25 cellular contexts compared by ENCODE assay signal in genomic region chr2:220555961-220556360, GRCh38.
A peak's percentile ranks its signal among the peaks of the same experiment; 100 is the strongest.
DNase-seq lines count a peak whose midpoint lies in the region; TF ChIP-seq lines count a peak whose summit lies in the region.
"Had no signal": no experiment of that assay in that cellular context is flagged by ENCODE, and none has a peak within 500 bp of the region (broad histone marks: within the 10 kb centered on the region; RNA-seq: fewer than 3 reads in every experiment).

No MANE protein-coding gene starts in this region.

- H3K4me3 ChIP-seq in choroid plexus epithelial cell (ENCODE audit: low read depth, low read length) (no peak overlapping the region), ovary (no peak overlapping the region), stomach (no peak overlapping the region)
- H3K4me3 ChIP-seq: coronary artery, esophagus squamous epithelium, GM12878, lung, sigmoid colon, transverse colon had no signal

- TF ChIP-seq POLR2A in ovary (IDR thresholded peaks at IDR 0.05) = no peak
- TF ChIP-seq POLR2A in stomach (IDR thresholded peaks at IDR 0.05) = no peak

- H3K36me3 ChIP-seq in ovary = no peaks in the 10 kb centered on the region
- no peaks in the 10 kb centered on the region for H3K36me3 ChIP-seq in stomach
- H3K36me3 ChIP-seq: esophagus squamous epithelium, sigmoid colon, transverse colon had no signal

- H3K9me3 ChIP-seq in ovary (no peaks in the 10 kb centered on the region), stomach (no peaks in the 10 kb centered on the region)
- H3K9me3 ChIP-seq: sigmoid colon, transverse colon had no signal

- 89 to 100% (median 96%) methylated on average over 2 of the region's 2 CpGs for WGBS in ovary, 3 donors
- WGBS in stomach, 5 donors = 80 to 95% (median 87%) methylated on average over 2 of the region's 2 CpGs

- DNase-seq in EL = peak; percentile 54
- DNase-seq in NCI-H226 = peak; percentile 58
- peak; percentile 7 for DNase-seq in choroid plexus epithelial cell (ENCODE audit: low read depth)
- DNase-seq in renal cortical epithelial cell (ENCODE audit: low read depth) = peak; percentile 53
- DNase-seq in ovary = no peak
- no peak for DNase-seq in NCI-H526 treated with DMSO at 0.1 percent for 48 hours (lab: John Stamatoyannopoulos, UW)
- DNase-seq in stomach = no peak
- no peak for DNase-seq in activated CD4-positive, alpha-beta T cell treated with anti-CD3 and anti-CD28 coated beads for 4 hours
- DNase-seq: activated CD8-positive, alpha-beta T cell treated with anti-CD3 and anti-CD28 coated beads, Interleukin-2, amount 10 ng/mL, durations not matched to agents 7 days and 5 days; activated gamma-delta T cell; activated naive CD8-positive, alpha-beta T cell treated with anti-CD3 and anti-CD28 coated beads, Interleukin-2, amount 50 U/mL, for 24 hours; AML-193; CD8-positive, alpha-beta T cell; DMS153; esophagus squamous epithelium; NCI-H1092 treated with DMSO at 0.1 percent for 48 hours; NCI-H2029; NCI-H446; SIG-M5; sigmoid colon; stimulated activated CD8-positive, alpha-beta memory T cell treated with anti-CD3 and anti-CD28 coated beads, Interleukin-4, amount 100 ng/mL, for 48 hours; transverse colon had no signal

- TF ChIP-seq CTCF in choroid plexus epithelial cell (conservative IDR thresholded peaks at IDR 0.05; ENCODE audit: low read depth, low read length) (no peak), ovary (IDR thresholded peaks at IDR 0.05) (no peak), stomach (IDR thresholded peaks at IDR 0.05) (no peak)

- intact Hi-C loops in ovary (cut with DNase I) (no loop called here), stomach (cut with DNase I; ENCODE audit: low total_unique reads) (no loop called here)

- no peak for TF ChIP-seq EP300 in ovary (IDR thresholded peaks at IDR 0.05)
- no peak for TF ChIP-seq EP300 in stomach (IDR thresholded peaks at IDR 0.05)

- H3K4me1 ChIP-seq in ovary (ENCODE audit: insufficient read depth) = peaks cover 3% of the 10 kb centered on the region
- no peaks in the 10 kb centered on the region for H3K4me1 ChIP-seq in stomach
- H3K4me1 ChIP-seq: esophagus squamous epithelium, sigmoid colon, transverse colon had no signal

- no peaks in the 10 kb centered on the region for H3K27me3 ChIP-seq in ovary
- H3K27me3 ChIP-seq in stomach = no peaks in the 10 kb centered on the region
- H3K27me3 ChIP-seq: esophagus squamous epithelium, sigmoid colon, transverse colon had no signal

- H3K27ac ChIP-seq in ovary = no peak overlapping the region
- H3K27ac ChIP-seq in stomach = no peak overlapping the region
- H3K27ac ChIP-seq: coronary artery, esophagus squamous epithelium, sigmoid colon, transverse colon had no signal

Comparison
In these comparisons a context has a peak if more than half of its experiments do, and no peak if none do; other contexts are left out.
1. DNase-seq: peak in EL (single experiment), NCI-H226 (single experiment), choroid plexus epithelial cell (single experiment) and renal cortical epithelial cell (single experiment); none in ovary (0 of 5), NCI-H526 treated with DMSO at 0.1 percent for 48 hours (single experiment), stomach (single experiment) and activated CD4-positive, alpha-beta T cell treated with anti-CD3 and anti-CD28 coated beads for 4 hours (0 of 2).